In the genomic region with DNA sequence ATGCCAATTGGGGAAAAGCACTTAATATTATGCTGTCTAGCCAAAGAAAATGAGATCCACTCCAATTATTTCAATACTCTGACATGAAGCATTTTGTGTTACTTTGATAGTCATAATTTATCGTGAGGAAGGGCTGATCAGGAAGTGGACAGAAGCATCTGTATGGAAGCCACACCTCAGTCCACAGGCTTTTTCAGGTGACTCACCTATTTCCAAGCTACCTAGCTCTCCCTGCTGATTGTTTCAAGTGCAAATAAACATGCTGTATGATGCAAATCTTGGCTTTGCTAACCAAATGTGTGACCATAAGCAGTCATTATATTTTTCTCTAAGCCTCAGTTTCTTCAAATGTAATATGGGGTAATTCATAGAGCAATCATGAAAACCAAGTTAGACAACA, we compare ENCODE assay signal across 17 cellular contexts. TPM values are rescaled to one million over a fixed set of nuclear protein-coding genes. Genes with fewer than 3 reads are reported as not detected.
DNase-seq lines count a peak whose midpoint lies in the region; ATAC-seq, FAIRE-seq and TF ChIP-seq lines count a peak whose summit lies in the region.
"Had no signal": no experiment of that assay in that cellular context is flagged by ENCODE, and none has a peak within 500 bp of the region (broad histone marks: within the 10 kb centered on the region; RNA-seq: fewer than 3 reads in every experiment).

No MANE protein-coding gene starts in this region.

- no peaks in the 10 kb centered on the region for H3K79me2 ChIP-seq in GM23338 (replicated peaks; ENCODE audit: insufficient read depth)

- H3K9me3 Mint-ChIP-seq in GM23338 (no peaks in the 10 kb centered on the region), WTC11 (peaks cover 2% of the 10 kb centered on the region; the same call in 1 of the 2 replicates)

- no peak for DNase-seq in GM23338 (ENCODE audit: low spot score)
- DNase-seq in LoVo (ENCODE audit: low spot score): peak; percentile 61
- no peak for DNase-seq in WTC11 (ENCODE audit: low spot score)
- DNase-seq in cardiac septum (ENCODE audit: low spot score): no peak
- no peak for DNase-seq in sciatic nerve (ENCODE audit: low spot score)
- DNase-seq: ACHN; CD4-positive, CD25-positive, alpha-beta regulatory T cell; NCI-H1436 treated with DMSO at 0.1 percent for 48 hours; NCI-H2107; NCI-H345; NCI-H748 treated with DMSO at 0.1 percent for 48 hours; RPMI8226 had no signal

- H3K27me3 Mint-ChIP-seq in GM23338 (ENCODE audit: insufficient read depth, low read depth, poor library complexity): no peaks in the 10 kb centered on the region
- no peaks in the 10 kb centered on the region for H3K27me3 Mint-ChIP-seq in WTC11 (ENCODE audit: low read depth)
- H3K27me3 Mint-ChIP-seq: CD4-positive, CD25-positive, alpha-beta regulatory T cell had no signal

- no peaks in the 10 kb centered on the region for H3K27me3 ChIP-seq in GM23338 (ENCODE audit: insufficient read depth)

- no peak overlapping the region for H3K27ac ChIP-seq in GM23338 (ENCODE audit: low read depth)

- intact Hi-C loops in cardiac septum (cut with DNase I): no loop called here
- intact Hi-C loops in sciatic nerve (cut with DNase I): no loop called here

- H3K4me3 Mint-ChIP-seq in GM23338: no peak overlapping the region
- no peak overlapping the region for H3K4me3 Mint-ChIP-seq in WTC11
- H3K4me3 Mint-ChIP-seq: CD4-positive, CD25-positive, alpha-beta regulatory T cell had no signal

- H3K36me3 Mint-ChIP-seq in GM23338 (ENCODE audit: low read depth): no peaks in the 10 kb centered on the region
- peaks cover 2% of the 10 kb centered on the region for H3K36me3 Mint-ChIP-seq in WTC11
- H3K36me3 Mint-ChIP-seq: CD4-positive, CD25-positive, alpha-beta regulatory T cell had no signal

- CTCF ChIA-PET in WTC11 (lab: Charles Lee): interaction anchor here (1.5 kb wide), 1 partner anchor 84 kb away, joined by 4 read pairs; no protein-coding TSS in a partner anchor

- no peak overlapping the region for H3K4me3 ChIP-seq in GM23338

- no peak overlapping the region for H2AFZ ChIP-seq in GM23338

- peak; percentile 33 for FAIRE-seq in islet of Langerhans (lab: Jason Lieb, UNC)
- FAIRE-seq: H54 had no signal

- POLR2A ChIA-PET in WTC11 (lab: Charles Lee): no interaction called here

- no peaks in the 10 kb centered on the region for H4K20me1 ChIP-seq in GM23338 (replicated peaks; ENCODE audit: insufficient read depth)

- TF ChIP-seq CTCF in GM23338 (conservative IDR thresholded peaks at IDR 0.05; ENCODE audit: low read depth in 2 of 2) (no peak), WTC11 (IDR thresholded peaks at IDR 0.05) (no peak)

- no peaks in the 10 kb centered on the region; the same call in 1 of the 2 replicates for H3K9me2 ChIP-seq in GM23338 (ENCODE audit: insufficient read depth)

- peak overlapping the region; percentile 36; the same call in 1 of the 2 replicates for H3K4me2 ChIP-seq in GM23338

- peaks cover 38% of the 10 kb centered on the region for H3K4me1 ChIP-seq in GM23338 (ENCODE audit: insufficient read depth)

- H3F3A ChIP-seq in GM23338 (replicated peaks; ENCODE audit: low read depth): no peaks in the 10 kb centered on the region

- H3K36me3 ChIP-seq in GM23338 (ENCODE audit: insufficient read depth): no peaks in the 10 kb centered on the region

- peaks cover 23% of the 10 kb centered on the region for H3K4me1 Mint-ChIP-seq in GM23338
- H3K4me1 Mint-ChIP-seq in WTC11: peaks cover 41% of the 10 kb centered on the region
- H3K4me1 Mint-ChIP-seq: CD4-positive, CD25-positive, alpha-beta regulatory T cell had no signal

- ATAC-seq in GM23338 (peak; percentile 57), WTC11 (peak; percentile 45; the same call in 1 of the 2 replicates), HG03139 (IDR thresholded peaks at IDR 0.05; ENCODE audit: unreplicated experiment) (no peak), sciatic nerve (no peak)

- H3K27ac Mint-ChIP-seq in GM23338 (peak overlapping the region; percentile 85; the same call in 1 of the 2 replicates), WTC11 (peak overlapping the region; percentile 79; the same call in 1 of the 2 replicates)
- H3K27ac Mint-ChIP-seq: CD4-positive, CD25-positive, alpha-beta regulatory T cell had no signal

TF ChIP-seq in GM23338, 12 proteins besides CTCF, POLR2A, EP300 and RAD21:
- TF ChIP-seq NANOG (IDR thresholded peaks at IDR 0.05; ENCODE audit: borderline replicate concordance) (0 out of 2 replicates have a peak, but pooled peaks have one; percentile 30), ZNF114 (CRISPR knock-in tag; IDR thresholded peaks at IDR 0.05) (no peak)
TF ChIP-seq in GM23338: peak in this region for 1.

TF ChIP-seq in WTC11, 78 proteins besides CTCF, POLR2A, EP300 and RAD21:
- TF ChIP-seq ATF1 (CRISPR knock-in tag; IDR thresholded peaks at IDR 0.05) (no peak), FOXJ3 (CRISPR knock-in tag; IDR thresholded peaks at IDR 0.05; ENCODE audit: borderline replicate concordance) (no peak), ZNF138 (CRISPR knock-in tag; conservative IDR thresholded peaks at IDR 0.05) (no peak), ZBTB21 (CRISPR knock-in tag; IDR thresholded peaks at IDR 0.05; ENCODE audit: borderline replicate concordance) (no peak), JAZF1 (CRISPR knock-in tag; IDR thresholded peaks at IDR 0.05) (no peak), NFATC4 (CRISPR knock-in tag; IDR thresholded peaks at IDR 0.05) (no peak), IRF2 (CRISPR knock-in tag; IDR thresholded peaks at IDR 0.05; ENCODE audit: borderline replicate concordance, low read depth) (no peak), FOXP4 (CRISPR knock-in tag; IDR thresholded peaks at IDR 0.05) (no peak), ERG (CRISPR knock-in tag; IDR thresholded peaks at IDR 0.05) (no peak), TEAD1 (CRISPR knock-in tag; IDR thresholded peaks at IDR 0.05) (no peak)
- TF ChIP-seq, protein P1, sequence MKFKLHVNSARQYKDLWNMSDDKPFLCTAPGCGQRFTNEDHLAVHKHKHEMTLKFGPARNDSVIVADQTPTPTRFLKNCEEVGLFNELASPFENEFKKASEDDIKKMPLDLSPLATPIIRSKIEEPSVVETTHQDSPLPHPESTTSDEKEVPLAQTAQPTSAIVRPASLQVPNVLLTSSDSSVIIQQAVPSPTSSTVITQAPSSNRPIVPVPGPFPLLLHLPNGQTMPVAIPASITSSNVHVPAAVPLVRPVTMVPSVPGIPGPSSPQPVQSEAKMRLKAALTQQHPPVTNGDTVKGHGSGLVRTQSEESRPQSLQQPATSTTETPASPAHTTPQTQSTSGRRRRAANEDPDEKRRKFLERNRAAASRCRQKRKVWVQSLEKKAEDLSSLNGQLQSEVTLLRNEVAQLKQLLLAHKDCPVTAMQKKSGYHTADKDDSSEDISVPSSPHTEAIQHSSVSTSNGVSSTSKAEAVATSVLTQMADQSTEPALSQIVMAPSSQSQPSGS (CRISPR knock-in tag; IDR thresholded peaks at IDR 0.05; ENCODE audit: borderline replicate concordance, low read depth): no peak
- TF ChIP-seq, protein P2, sequence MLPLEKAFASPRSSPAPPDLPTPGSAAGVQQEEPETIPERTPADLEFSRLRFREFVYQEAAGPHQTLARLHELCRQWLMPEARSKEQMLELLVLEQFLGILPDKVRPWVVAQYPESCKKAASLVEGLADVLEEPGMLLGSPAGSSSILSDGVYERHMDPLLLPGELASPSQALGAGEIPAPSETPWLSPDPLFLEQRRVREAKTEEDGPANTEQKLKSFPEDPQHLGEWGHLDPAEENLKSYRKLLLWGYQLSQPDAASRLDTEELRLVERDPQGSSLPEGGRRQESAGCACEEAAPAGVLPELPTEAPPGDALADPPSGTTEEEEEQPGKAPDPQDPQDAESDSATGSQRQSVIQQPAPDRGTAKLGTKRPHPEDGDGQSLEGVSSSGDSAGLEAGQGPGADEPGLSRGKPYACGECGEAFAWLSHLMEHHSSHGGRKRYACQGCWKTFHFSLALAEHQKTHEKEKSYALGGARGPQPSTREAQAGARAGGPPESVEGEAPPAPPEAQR (CRISPR knock-in tag; IDR thresholded peaks at IDR 0.05): no peak
- TF ChIP-seq, protein P3, sequence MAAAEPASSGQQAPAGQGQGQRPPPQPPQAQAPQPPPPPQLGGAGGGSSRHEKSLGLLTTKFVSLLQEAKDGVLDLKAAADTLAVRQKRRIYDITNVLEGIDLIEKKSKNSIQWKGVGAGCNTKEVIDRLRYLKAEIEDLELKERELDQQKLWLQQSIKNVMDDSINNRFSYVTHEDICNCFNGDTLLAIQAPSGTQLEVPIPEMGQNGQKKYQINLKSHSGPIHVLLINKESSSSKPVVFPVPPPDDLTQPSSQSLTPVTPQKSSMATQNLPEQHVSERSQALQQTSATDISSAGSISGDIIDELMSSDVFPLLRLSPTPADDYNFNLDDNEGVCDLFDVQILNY (CRISPR knock-in tag; IDR thresholded peaks at IDR 0.05): no peak

RNA-seq across cellular contexts. Expression of gene CPB1, which starts 30.8 kb away (rescaled TPM):
- not detected in 2 replicates for total RNA-seq in GM23338 (2014; rRNA removed; shearing (Covaris generic))
- not detected in 2 replicates for polyA plus RNA-seq in GM23338 (2016; fragmentation: Nextera tagmentation; extraction: Ambion mirVana)
- 4.1 to 7.6 TPM (median 5.0 TPM) in 3 replicates for total RNA-seq in WTC11 (2021)
- total RNA-seq in cardiac septum: not detected
- 5.0 TPM for total RNA-seq in sciatic nerve
- total RNA-seq: CD4-positive, CD25-positive, alpha-beta regulatory T cell; Daoy; SK-MEL-5 had no signal
- polyA plus RNA-seq: CD4-positive, CD25-positive, alpha-beta regulatory T cell had no signal

Comparison
In these comparisons a context has a peak if more than half of its experiments do, and no peak if none do; other contexts are left out.
1. ATAC-seq: peak in GM23338 (single experiment) and WTC11 (single experiment); none in HG03139 (single experiment) and sciatic nerve (single experiment).